7 cellular contexts compared by ENCODE assay signal in genomic region chr18:35030234-35030989, GRCh38. TPM values are rescaled to one million over a fixed set of nuclear protein-coding genes. Genes with fewer than 3 reads are reported as not detected.
DNase-seq lines count a peak whose midpoint lies in the region; ATAC-seq and TF ChIP-seq lines count a peak whose summit lies in the region.

No MANE protein-coding gene starts in this region.

- H3K4me3 ChIP-seq in mucosa of stomach (ENCODE audit: low read length) (no peak overlapping the region), BE2C (ENCODE audit: low read depth, low read length) (no peak overlapping the region)

- no peak for TF ChIP-seq CTCF in BE2C (IDR thresholded peaks at IDR 0.05; ENCODE audit: low read depth, low read length)

- peak; percentile 14 to 17 for DNase-seq in activated CD4-positive, alpha-beta T cell treated with anti-CD3 and anti-CD28 coated beads, Interleukin-2, amount 50 U/mL, for 48 hours
- DNase-seq in BE2C = no peak
- DNase-seq in NOMO-1 treated with dmso at 0.1 percent for 144 hours (lab: John Stamatoyannopoulos, UW; ENCODE audit: unreplicated experiment) = no peak
- DNase-seq in SIG-M5 treated with dmso at 0.1 percent for 504 hours (lab: John Stamatoyannopoulos, UW; ENCODE audit: unreplicated experiment) = no peak

- H3K4me1 ChIP-seq in mucosa of stomach (ENCODE audit: control insufficient read depth, insufficient read depth, low read length) (peaks cover 12% of the 10 kb centered on the region), BE2C (no peaks in the 10 kb centered on the region)

- H3K9me3 ChIP-seq in mucosa of stomach (ENCODE audit: control insufficient read depth, low read length) (no peaks in the 10 kb centered on the region), BE2C (no peaks in the 10 kb centered on the region)

- no peaks in the 10 kb centered on the region for H3K36me3 ChIP-seq in mucosa of stomach (ENCODE audit: control insufficient read depth, insufficient read depth, low read length)
- H3K36me3 ChIP-seq in BE2C = no peaks in the 10 kb centered on the region

- H3K27me3 ChIP-seq in mucosa of stomach (ENCODE audit: control insufficient read depth, insufficient read depth, low read length) (no peaks in the 10 kb centered on the region), BE2C (no peaks in the 10 kb centered on the region)

- H3K9ac ChIP-seq in mucosa of stomach (ENCODE audit: low read length) = peak overlapping the region; percentile 36

- ATAC-seq in GM18907 (IDR thresholded peaks at IDR 0.05; ENCODE audit: unreplicated experiment) = peak; percentile 61
- ATAC-seq in HG02678 (IDR thresholded peaks at IDR 0.05; ENCODE audit: unreplicated experiment) = peak; percentile 49

RNA-seq across cellular contexts. Expression of gene MAPRE2, which starts 10.8 kb away (rescaled TPM):
- 42.2 TPM for polyA plus RNA-seq in BE2C (2012; ENCODE audit: insufficient read depth, insufficient read length, low read depth)

Comparison
In these comparisons a context has a peak if more than half of its experiments do, and no peak if none do; other contexts are left out.
1. DNase-seq: peak in activated CD4-positive, alpha-beta T cell treated with anti-CD3 and anti-CD28 coated beads, Interleukin-2, amount 50 U/mL, for 48 hours (2 of 2); none in BE2C (single experiment), NOMO-1 treated with dmso at 0.1 percent for 144 hours (single experiment) and SIG-M5 treated with dmso at 0.1 percent for 504 hours (single experiment).